ENCODE assay signal across 21 cellular contexts in genomic region chr6:38021571-38021970, GRCh38.
"Had no signal": no experiment of that assay in that cellular context is flagged by ENCODE, and none has a peak within 500 bp of the region (broad histone marks: within the 10 kb centered on the region; RNA-seq: fewer than 3 reads in every experiment).

No MANE protein-coding gene starts in this region.

- H3K4me1 Mint-ChIP-seq: activated CD4-positive, alpha-beta T cell treated with anti-CD3 and anti-CD28 coated beads, Interleukin-2, amount 10 ng/mL, durations not matched to agents 7 days and 5 days; activated naive CD8-positive, alpha-beta T cell treated with anti-CD3 and anti-CD28 coated beads, Interleukin-2, amount 10 ng/mL, durations not matched to agents 7 days and 5 days had no signal

- DNase-seq: activated CD4-positive, alpha-beta T cell treated with anti-CD3 and anti-CD28 coated beads, Interleukin-2, amount 10 ng/mL, durations not matched to agents 7 days and 5 days; activated CD4-positive, CD25-positive, alpha-beta regulatory T cell treated with anti-CD3 and anti-CD28 coated beads, Interleukin-2, amount 50 U/mL, for 72 hours; activated CD8-positive, alpha-beta memory T cell treated with anti-CD3 and anti-CD28 coated beads, Interleukin-2, amount 10 ng/mL, durations not matched to agents 7 days and 5 days; activated CD8-positive, alpha-beta T cell treated with anti-CD3 and anti-CD28 coated beads for 36 hours; activated gamma-delta T cell treated with Interleukin-2 at 50 U/mL for 16 hours; activated naive CD8-positive, alpha-beta T cell treated with anti-CD3 and anti-CD28 coated beads, Interleukin-2, amount 10 ng/mL, durations not matched to agents 7 days and 5 days; activated T-cell treated with anti-CD3 and anti-CD28 coated beads for 4 hours; amniotic stem cell; head of caudate nucleus; hypothalamus; left ventricle myocardium superior; mammary epithelial cell; pancreas; right cardiac atrium; stimulated activated CD4-positive, alpha-beta T cell treated with anti-CD3 and anti-CD28 coated beads, Interleukin-4, amount 100 ng/mL, for 24 hours; stimulated activated naive CD8-positive, alpha-beta T cell treated with anti-CD3 and anti-CD28 coated beads, Interleukin-15, Interleukin-2, amounts not matched to agents 100 U/mL and 50 U/mL, for 24 hours; T-helper 17 cell; upper lobe of left lung had no signal

- H3K9me3 Mint-ChIP-seq: central memory CD8-positive, alpha-beta T cell; natural killer cell treated with Interleukin-12 subunit alpha and Interleukin-12 subunit beta and Interleukin-15 and Interleukin-18, amount 100 ng/mL, for 72 hours had no signal

- H3K27me3 Mint-ChIP-seq: activated CD4-positive, alpha-beta T cell treated with anti-CD3 and anti-CD28 coated beads, Interleukin-2, amount 10 ng/mL, durations not matched to agents 7 days and 5 days; activated CD8-positive, alpha-beta memory T cell treated with anti-CD3 and anti-CD28 coated beads, Interleukin-2, amount 10 ng/mL, durations not matched to agents 7 days and 5 days; activated CD8-positive, alpha-beta T cell treated with anti-CD3 and anti-CD28 coated beads for 36 hours; activated naive CD8-positive, alpha-beta T cell treated with anti-CD3 and anti-CD28 coated beads, Interleukin-2, amount 10 ng/mL, durations not matched to agents 7 days and 5 days; central memory CD8-positive, alpha-beta T cell; natural killer cell treated with Interleukin-12 subunit alpha and Interleukin-12 subunit beta and Interleukin-15 and Interleukin-18, amount 100 ng/mL, for 72 hours; T-helper 17 cell had no signal

- H3K4me3 Mint-ChIP-seq: activated CD4-positive, alpha-beta T cell treated with anti-CD3 and anti-CD28 coated beads, Interleukin-2, amount 10 ng/mL, durations not matched to agents 7 days and 5 days; activated CD8-positive, alpha-beta memory T cell treated with anti-CD3 and anti-CD28 coated beads, Interleukin-2, amount 10 ng/mL, durations not matched to agents 7 days and 5 days; activated CD8-positive, alpha-beta T cell treated with anti-CD3 and anti-CD28 coated beads for 36 hours; activated naive CD8-positive, alpha-beta T cell treated with anti-CD3 and anti-CD28 coated beads, Interleukin-2, amount 10 ng/mL, durations not matched to agents 7 days and 5 days; activated T-helper 1 cell treated with anti-CD3 and anti-CD28 coated beads, Interleukin-12 subunit alpha, Interleukin-12 subunit beta, Interleukin-2, Interleukin-4 antibody, amounts not matched to agents 30 ng/mL and 10 ng/mL and 1 ng/mL, durations not matched to agents 14 hours and 24 hours and 36 hours; central memory CD8-positive, alpha-beta T cell; natural killer cell treated with Interleukin-12 subunit alpha and Interleukin-12 subunit beta and Interleukin-15 and Interleukin-18, amount 100 ng/mL, for 72 hours; T-helper 17 cell had no signal

- H3K36me3 Mint-ChIP-seq: natural killer cell treated with Interleukin-12 subunit alpha and Interleukin-12 subunit beta and Interleukin-15 and Interleukin-18, amount 100 ng/mL, for 72 hours had no signal

- H3K27ac Mint-ChIP-seq: activated CD4-positive, alpha-beta T cell treated with anti-CD3 and anti-CD28 coated beads, Interleukin-2, amount 10 ng/mL, durations not matched to agents 7 days and 5 days; activated CD8-positive, alpha-beta memory T cell treated with anti-CD3 and anti-CD28 coated beads, Interleukin-2, amount 10 ng/mL, durations not matched to agents 7 days and 5 days; activated CD8-positive, alpha-beta T cell treated with anti-CD3 and anti-CD28 coated beads for 36 hours; activated naive CD8-positive, alpha-beta T cell treated with anti-CD3 and anti-CD28 coated beads, Interleukin-2, amount 10 ng/mL, durations not matched to agents 7 days and 5 days; activated T-helper 1 cell treated with anti-CD3 and anti-CD28 coated beads, Interleukin-12 subunit alpha, Interleukin-12 subunit beta, Interleukin-2, Interleukin-4 antibody, amounts not matched to agents 30 ng/mL and 10 ng/mL and 1 ng/mL, durations not matched to agents 14 hours and 24 hours and 36 hours; T-helper 17 cell had no signal
